9 cellular contexts compared by ENCODE assay signal in the genomic region with DNA sequence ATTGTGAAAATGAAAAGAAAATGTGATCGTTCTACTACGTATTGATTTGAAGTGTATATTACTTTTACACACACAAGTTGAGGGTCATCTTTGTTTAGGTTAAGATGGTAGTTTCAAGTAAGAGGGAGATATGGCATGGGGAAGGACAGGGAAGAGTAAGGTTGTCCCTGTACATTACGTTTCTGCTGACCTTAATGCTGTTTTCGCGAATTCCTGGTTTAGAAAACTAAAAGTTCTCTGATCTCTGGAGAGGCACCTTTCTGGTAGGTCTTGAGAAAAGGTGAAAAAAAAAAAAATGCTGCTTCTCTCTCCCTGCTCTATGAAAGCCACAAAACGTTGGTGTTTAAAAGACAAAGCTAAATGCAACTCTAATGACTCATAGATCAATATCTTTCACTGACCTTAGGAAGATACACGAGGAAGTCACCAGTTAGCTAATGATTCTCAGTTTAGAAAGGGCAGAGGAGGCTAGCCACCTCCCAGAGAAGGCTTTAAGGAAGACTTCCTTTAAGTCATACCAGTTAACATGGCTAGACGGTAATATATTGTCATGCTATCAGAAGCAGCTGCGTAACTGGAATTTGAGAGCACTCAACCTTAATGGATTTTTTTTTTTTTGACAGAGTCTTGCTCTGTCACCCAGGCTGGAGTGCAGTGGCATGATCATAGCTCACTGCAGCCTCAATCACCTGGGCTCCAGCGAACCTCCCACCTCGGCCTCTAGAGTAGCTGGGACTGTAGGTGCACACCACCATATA. TPM values are rescaled to one million over a fixed set of nuclear protein-coding genes. Genes with fewer than 3 reads are reported as not detected.
A peak's percentile ranks its signal among the peaks of the same experiment; 100 is the strongest.
DNase-seq lines count a peak whose midpoint lies in the region; ATAC-seq and TF ChIP-seq lines count a peak whose summit lies in the region.
"Had no signal": no experiment of that assay in that cellular context is flagged by ENCODE, and none has a peak within 500 bp of the region (broad histone marks: within the 10 kb centered on the region; RNA-seq: fewer than 3 reads in every experiment).

No MANE protein-coding gene starts in this region.

- in situ Hi-C loops in transverse colon (cut with MboI; ENCODE audit: low pct_ligation_motif_present in 1 of 4, low pct_unique_long_range_greater_than_20kb in 1 of 4, low sequenced_read_pairs in 3 of 4): no loop called here

- H3K36me3 Mint-ChIP-seq in activated CD8-positive, alpha-beta T cell treated with anti-CD3 and anti-CD28 coated beads for 36 hours (ENCODE audit: low read depth): no peaks in the 10 kb centered on the region
- no peaks in the 10 kb centered on the region for H3K36me3 Mint-ChIP-seq in activated CD8-positive, alpha-beta T cell treated with anti-CD3 and anti-CD28 coated beads, Interleukin-2, amount 10 ng/mL, durations not matched to agents 7 days and 5 days (ENCODE audit: low read depth)

- 60 to 67% methylated on average over 7 to 11 of the region's 11 CpGs for WGBS in transverse colon (ENCODE audit: low coverage in 1 of 2), 2 donors

- no peak overlapping the region for H3K4me3 Mint-ChIP-seq in activated CD8-positive, alpha-beta T cell treated with anti-CD3 and anti-CD28 coated beads for 36 hours
- no peak overlapping the region for H3K4me3 Mint-ChIP-seq in activated CD8-positive, alpha-beta T cell treated with anti-CD3 and anti-CD28 coated beads, Interleukin-2, amount 10 ng/mL, durations not matched to agents 7 days and 5 days
- H3K4me3 Mint-ChIP-seq: naive thymus-derived CD8-positive, alpha-beta T cell had no signal

- no peaks in the 10 kb centered on the region for H3K36me3 ChIP-seq in transverse colon

- CTCF ChIA-PET in activated CD8-positive, alpha-beta T cell treated with anti-CD3 and anti-CD28 coated beads for 36 hours (lab: Charles Lee): interaction anchor here (0.7 kb wide), 1 partner anchor 539 kb away, joined by 4 read pairs; no protein-coding TSS in a partner anchor
- CTCF ChIA-PET in activated CD8-positive, alpha-beta T cell treated with anti-CD3 and anti-CD28 coated beads, Interleukin-2, amount 10 ng/mL, durations not matched to agents 7 days and 5 days (lab: Charles Lee): interaction anchor here (0.8 kb wide), 1 partner anchor 15 kb away, joined by 3 read pairs; no protein-coding TSS in a partner anchor

- no peak for TF ChIP-seq POLR2A in transverse colon (IDR thresholded peaks at IDR 0.05)

- peaks cover 0 to 9% (median 2%) of the 10 kb centered on the region in 4 donors for H3K4me1 ChIP-seq in transverse colon

- H3K4me3 ChIP-seq in epithelial cell of proximal tubule (ENCODE audit: low read depth, low read length) (no peak overlapping the region), transverse colon (no peak overlapping the region)

- H3K27ac Mint-ChIP-seq in activated CD8-positive, alpha-beta T cell treated with anti-CD3 and anti-CD28 coated beads for 36 hours: peak overlapping the region; percentile 65
- no peak overlapping the region for H3K27ac Mint-ChIP-seq in activated CD8-positive, alpha-beta T cell treated with anti-CD3 and anti-CD28 coated beads, Interleukin-2, amount 10 ng/mL, durations not matched to agents 7 days and 5 days
- H3K27ac Mint-ChIP-seq: naive thymus-derived CD8-positive, alpha-beta T cell had no signal

- peaks cover 5% of the 10 kb centered on the region for H3K27me3 Mint-ChIP-seq in activated CD8-positive, alpha-beta T cell treated with anti-CD3 and anti-CD28 coated beads for 36 hours
- H3K27me3 Mint-ChIP-seq in activated CD8-positive, alpha-beta T cell treated with anti-CD3 and anti-CD28 coated beads, Interleukin-2, amount 10 ng/mL, durations not matched to agents 7 days and 5 days (ENCODE audit: low read depth): peaks cover 6% of the 10 kb centered on the region

- H3K9me3 ChIP-seq in transverse colon: no peaks in the 10 kb centered on the region

- peak overlapping the region in 3 of 4 donors; percentile 15 to 47 (median 43) for H3K27ac ChIP-seq in transverse colon

- peak; percentile 26 for DNase-seq in activated CD8-positive, alpha-beta T cell treated with anti-CD3 and anti-CD28 coated beads for 36 hours
- no peak for DNase-seq in activated CD8-positive, alpha-beta T cell treated with anti-CD3 and anti-CD28 coated beads, Interleukin-2, amount 10 ng/mL, durations not matched to agents 7 days and 5 days
- DNase-seq in OCI-M1 (lab: John Stamatoyannopoulos, UW) (peak; percentile 97), epithelial cell of proximal tubule (ENCODE audit: low read depth) (peak; percentile 69), transverse colon (no peak), GOT3 (lab: John Stamatoyannopoulos, UW) (no peak)
- DNase-seq: naive thymus-derived CD8-positive, alpha-beta T cell had no signal

- POLR2A ChIA-PET in activated CD8-positive, alpha-beta T cell treated with anti-CD3 and anti-CD28 coated beads for 36 hours (lab: Charles Lee): no interaction called here
- POLR2A ChIA-PET in activated CD8-positive, alpha-beta T cell treated with anti-CD3 and anti-CD28 coated beads, Interleukin-2, amount 10 ng/mL, durations not matched to agents 7 days and 5 days (lab: Charles Lee): interaction anchor here (2.1 kb wide), 1 partner anchor 15 kb away, joined by 10 read pairs; the partner anchor contains the start of gene VAPA

- TF ChIP-seq CTCF in activated CD8-positive, alpha-beta T cell treated with anti-CD3 and anti-CD28 coated beads for 36 hours (IDR thresholded peaks at IDR 0.05): no peak
- TF ChIP-seq CTCF in epithelial cell of proximal tubule (conservative IDR thresholded peaks at IDR 0.05; ENCODE audit: low read depth, low read length) (no peak), transverse colon (IDR thresholded peaks at IDR 0.05) (no peak)

- TF ChIP-seq EP300 in transverse colon (IDR thresholded peaks at IDR 0.05; ENCODE audit: low read depth): no peak

- no peaks in the 10 kb centered on the region for H3K9me3 Mint-ChIP-seq in activated CD8-positive, alpha-beta T cell treated with anti-CD3 and anti-CD28 coated beads for 36 hours
- H3K9me3 Mint-ChIP-seq in activated CD8-positive, alpha-beta T cell treated with anti-CD3 and anti-CD28 coated beads, Interleukin-2, amount 10 ng/mL, durations not matched to agents 7 days and 5 days (ENCODE audit: insufficient read depth): no peaks in the 10 kb centered on the region
- H3K9me3 Mint-ChIP-seq: naive thymus-derived CD8-positive, alpha-beta T cell had no signal

- ATAC-seq in activated CD8-positive, alpha-beta T cell treated with anti-CD3 and anti-CD28 coated beads for 36 hours: peak; percentile 85
- ATAC-seq in activated CD8-positive, alpha-beta T cell treated with anti-CD3 and anti-CD28 coated beads, Interleukin-2, amount 10 ng/mL, durations not matched to agents 7 days and 5 days: no peak
- ATAC-seq in HG03097 (IDR thresholded peaks at IDR 0.05; ENCODE audit: low FRiP score, unreplicated experiment) (no peak), GM18873 (IDR thresholded peaks at IDR 0.05; ENCODE audit: low FRiP score, unreplicated experiment) (no peak)
- ATAC-seq: naive thymus-derived CD8-positive, alpha-beta T cell had no signal

- intact Hi-C loops in activated CD8-positive, alpha-beta T cell treated with anti-CD3 and anti-CD28 coated beads for 36 hours (cut with micrococcal nuclease): no loop called here
- intact Hi-C loops in transverse colon (cut with DNase I; ENCODE audit: low total_unique reads): no loop called here

- peaks cover 11% of the 10 kb centered on the region for H3K4me1 Mint-ChIP-seq in activated CD8-positive, alpha-beta T cell treated with anti-CD3 and anti-CD28 coated beads for 36 hours (ENCODE audit: low read depth)
- peaks cover 14% of the 10 kb centered on the region for H3K4me1 Mint-ChIP-seq in activated CD8-positive, alpha-beta T cell treated with anti-CD3 and anti-CD28 coated beads, Interleukin-2, amount 10 ng/mL, durations not matched to agents 7 days and 5 days (ENCODE audit: low read depth)
- H3K4me1 Mint-ChIP-seq: naive thymus-derived CD8-positive, alpha-beta T cell had no signal

- no peaks in the 10 kb centered on the region for H3K27me3 ChIP-seq in transverse colon

RNA-seq across cellular contexts. Expression of gene TXNDC2, which starts 13.2 kb away (rescaled TPM):
- not detected for total RNA-seq in activated CD8-positive, alpha-beta T cell treated with anti-CD3 and anti-CD28 coated beads for 36 hours
- total RNA-seq in activated CD8-positive, alpha-beta T cell treated with anti-CD3 and anti-CD28 coated beads, Interleukin-2, amount 10 ng/mL, durations not matched to agents 7 days and 5 days: not detected
- total RNA-seq in epithelial cell of proximal tubule (not detected in 2 replicates), transverse colon (under 1 TPM in 1 of 4 donors, not detected in 3; 0.27 TPM)
- total RNA-seq: naive thymus-derived CD8-positive, alpha-beta T cell had no signal

RNA-seq across cellular contexts. Expression of gene VAPA, which starts 14.8 kb away (rescaled TPM):
- 100 to 1,000 TPM; 146 to 152 TPM for total RNA-seq in activated CD8-positive, alpha-beta T cell treated with anti-CD3 and anti-CD28 coated beads for 36 hours
- total RNA-seq in activated CD8-positive, alpha-beta T cell treated with anti-CD3 and anti-CD28 coated beads, Interleukin-2, amount 10 ng/mL, durations not matched to agents 7 days and 5 days: 100 to 1,000 TPM; 138 to 142 TPM
- total RNA-seq in epithelial cell of proximal tubule: 137 and 169 TPM in 2 replicates
- total RNA-seq in transverse colon: 100 to 1,000 TPM; 110 to 322 (median 213) TPM

Comparison
In these comparisons a context has a peak if more than half of its experiments do, and no peak if none do; other contexts are left out.
1. DNase-seq: peak in activated CD8-positive, alpha-beta T cell treated with anti-CD3 and anti-CD28 coated beads for 36 hours (single experiment), OCI-M1 (single experiment) and epithelial cell of proximal tubule (single experiment); none in activated CD8-positive, alpha-beta T cell treated with anti-CD3 and anti-CD28 coated beads, Interleukin-2, amount 10 ng/mL, durations not matched to agents 7 days and 5 days (single experiment), transverse colon (single experiment) and GOT3 (single experiment).